28 cellular contexts compared by ENCODE assay signal in the genomic region with DNA sequence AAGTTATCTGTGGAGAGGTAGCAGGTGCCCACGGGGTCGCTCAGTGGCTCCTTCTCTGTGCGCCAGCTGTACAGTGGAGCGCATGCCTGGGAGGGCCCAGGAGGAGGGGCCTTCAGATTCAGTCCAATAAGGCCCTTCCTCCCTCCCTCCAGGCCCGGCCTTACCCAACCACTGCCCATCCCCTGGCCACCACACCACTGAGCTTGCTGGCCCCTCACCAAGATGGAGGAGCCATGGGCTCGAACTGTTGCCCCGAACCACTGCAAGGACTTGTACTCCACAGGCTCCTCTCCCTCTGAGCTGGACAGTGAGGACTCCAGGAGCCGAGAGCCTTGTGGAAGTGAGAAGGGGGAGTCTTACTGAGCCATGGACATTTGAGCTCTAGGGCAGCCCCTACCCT. TPM values are rescaled to one million over a fixed set of nuclear protein-coding genes. Genes with fewer than 3 reads are reported as not detected.
DNase-seq lines count a peak whose midpoint lies in the region; ATAC-seq, FAIRE-seq and TF ChIP-seq lines count a peak whose summit lies in the region.
"Had no signal": no experiment of that assay in that cellular context is flagged by ENCODE, and none has a peak within 500 bp of the region (broad histone marks: within the 10 kb centered on the region; RNA-seq: fewer than 3 reads in every experiment).

No MANE protein-coding gene starts in this region.

- WGBS in K562 (ENCODE audit: insufficient coverage, low coverage, missing lambda C conversion rate), result 95% methylated on average over 7 of the region's 8 CpGs

- H3K9me1 ChIP-seq in K562 (ENCODE audit: control insufficient read depth, insufficient read depth, low read length), result peaks cover 25% of the 10 kb centered on the region

- H3K27ac ChIP-seq in ACC112 (ENCODE audit: low read depth, low read length) (peak overlapping the region; percentile 24), K562 (ENCODE audit: extremely low read depth, low read depth, low read length) (no peak overlapping the region)
- no peak overlapping the region for H3K27ac ChIP-seq in CD8-positive, alpha-beta T cell (ENCODE audit: low read depth, low read length)
- H3K27ac ChIP-seq: cardiac muscle cell, SJSA1 had no signal

- TF ChIP-seq RAD21 in K562 (CRISPR knock-in tag; conservative IDR thresholded peaks at IDR 0.05 in 1 of 2, IDR thresholded peaks at IDR 0.05 in 1 of 2), result no peak

- FAIRE-seq in K562 (lab: Jason Lieb, UNC), result no peak
- FAIRE-seq: G401.6 had no signal

- no peak for DNase-seq in CD8-positive, alpha-beta T cell
- DNase-seq in K562 (ENCODE audit: extremely low read depth in 1 of 4, low spot score in 3 of 4) (no peak), T-helper 2 cell (no peak)
- no peak for DNase-seq in naive thymus-derived CD8-positive, alpha-beta T cell
- DNase-seq: activated CD4-positive, alpha-beta T cell treated with anti-CD3 and anti-CD28 coated beads for 1 hour; activated CD8-positive, alpha-beta memory T cell treated with anti-CD3 and anti-CD28 coated beads for 24 hours; activated naive CD4-positive, alpha-beta T cell treated with anti-CD3 and anti-CD28 coated beads for 36 hours; activated T-cell treated with anti-CD3 and anti-CD28 coated beads, Interleukin-2, amount 50 U/mL, for 4 hours; anterior cingulate cortex; C1 segment of cervical spinal cord; DMS 273 treated with DMSO at 0.1 percent for 48 hours; NCI-H1092 treated with DMSO at 0.1 percent for 48 hours; NCI-H2081; NCI-H510A; nucleus accumbens; T-helper 1 cell had no signal

- no peak for TF ChIP-seq CTCF in CD8-positive, alpha-beta T cell (IDR thresholded peaks at IDR 0.05)
- no peak for TF ChIP-seq CTCF in K562 (IDR thresholded peaks at IDR 0.05 in 2 of 3, conservative IDR thresholded peaks at IDR 0.05 in 1 of 3; ENCODE audit: insufficient read depth in 2 of 3, low read depth in 1 of 3, low read length in 3 of 3)

- no peak for TF ChIP-seq POLR2A in K562 (conservative IDR thresholded peaks at IDR 0.05)

- no peak for ATAC-seq in CD8-positive, alpha-beta T cell
- ATAC-seq in K562, result no peak
- no peak for ATAC-seq in naive thymus-derived CD8-positive, alpha-beta T cell
- no peak for ATAC-seq in HG03280 (IDR thresholded peaks at IDR 0.05; ENCODE audit: unreplicated experiment)
- ATAC-seq in GM21447 (IDR thresholded peaks at IDR 0.05; ENCODE audit: unreplicated experiment), result no peak
- no peak for ATAC-seq in activated T-helper 17 cell treated with anti-CD3 and anti-CD28 coated beads, Interleukin-2, amount 50 U/mL, for 72 hours (replicated peaks)
- ATAC-seq: activated T-cell treated with anti-CD3 and anti-CD28 coated beads, Interleukin-2, amount 50 U/mL, for 4 hours; Panc1 had no signal

- peaks cover 72% of the 10 kb centered on the region for H3K4me1 Mint-ChIP-seq in CD8-positive, alpha-beta T cell (ENCODE audit: low read depth)
- peaks cover 30 to 85% (median 79%) of the 10 kb centered on the region in 4 donors for H3K4me1 Mint-ChIP-seq in naive thymus-derived CD8-positive, alpha-beta T cell
- peaks cover 52% of the 10 kb centered on the region for H3K4me1 Mint-ChIP-seq in activated T-helper 17 cell treated with anti-CD3 and anti-CD28 coated beads, Interleukin-2, amount 50 U/mL, for 72 hours

- H3K4me3 Mint-ChIP-seq in CD8-positive, alpha-beta T cell, result no peak overlapping the region
- H3K4me3 Mint-ChIP-seq in naive thymus-derived CD8-positive, alpha-beta T cell, result no peak overlapping the region
- H3K4me3 Mint-ChIP-seq in activated T-helper 17 cell treated with anti-CD3 and anti-CD28 coated beads, Interleukin-2, amount 50 U/mL, for 72 hours, result no peak overlapping the region
- H3K4me3 Mint-ChIP-seq: activated naive CD4-positive, alpha-beta T cell treated with anti-CD3 and anti-CD28 coated beads for 36 hours; activated T-cell treated with anti-CD3 and anti-CD28 coated beads, Interleukin-2, amount 50 U/mL, for 4 hours had no signal

- H3K9ac ChIP-seq in K562 (ENCODE audit: insufficient read depth in 1 of 2, low read depth in 2 of 2, low read length in 2 of 2), result no peak overlapping the region

- H3K36me3 ChIP-seq in ACC112 (ENCODE audit: insufficient read depth, low read length), result peaks cover 41% of the 10 kb centered on the region
- peaks cover 31% of the 10 kb centered on the region for H3K36me3 ChIP-seq in CD8-positive, alpha-beta T cell (ENCODE audit: insufficient read depth, low read length)
- H3K36me3 ChIP-seq in K562 (ENCODE audit: control insufficient read depth, insufficient read depth, low read length), result peaks cover 92% of the 10 kb centered on the region

- intact Hi-C loops in CD8-positive, alpha-beta T cell (cut with DNase I, micrococcal nuclease), result no loop called here
- intact Hi-C loops in K562 (cut with micrococcal nuclease), result no loop called here

- H3K27me3 Mint-ChIP-seq in CD8-positive, alpha-beta T cell (ENCODE audit: low read depth), result no peaks in the 10 kb centered on the region
- H3K27me3 Mint-ChIP-seq in naive thymus-derived CD8-positive, alpha-beta T cell, result no peaks in the 10 kb centered on the region
- no peaks in the 10 kb centered on the region for H3K27me3 Mint-ChIP-seq in activated T-helper 17 cell treated with anti-CD3 and anti-CD28 coated beads, Interleukin-2, amount 50 U/mL, for 72 hours

- H3K27ac Mint-ChIP-seq in CD8-positive, alpha-beta T cell, result peak overlapping the region; percentile 82
- H3K27ac Mint-ChIP-seq in naive thymus-derived CD8-positive, alpha-beta T cell, result peak overlapping the region; percentile 43 to 100 (median 92)
- no peak overlapping the region for H3K27ac Mint-ChIP-seq in activated T-helper 17 cell treated with anti-CD3 and anti-CD28 coated beads, Interleukin-2, amount 50 U/mL, for 72 hours
- H3K27ac Mint-ChIP-seq: activated naive CD4-positive, alpha-beta T cell treated with anti-CD3 and anti-CD28 coated beads for 36 hours had no signal

- POLR2A ChIA-PET in CD8-positive, alpha-beta T cell (lab: Charles Lee), result no interaction called here
- POLR2A ChIA-PET in K562 (lab: Yijun Ruan, JAX), result interaction anchor here (0.6 to 1.7 kb wide), 4 partner anchors 8 to 260 kb away, joined by 3 to 11 read pairs (median 4); no protein-coding TSS in a partner anchor
- POLR2A ChIA-PET in naive thymus-derived CD8-positive, alpha-beta T cell (lab: Charles Lee), result interaction anchor here (0.7 to 1.6 kb wide), 6 partner anchors 8 to 19 kb away, joined by 3 to 5 read pairs (median 4); a partner anchor contains a TSS

- BruUV-seq in K562 (replicated peaks; lab: Mats Ljungman, UMichigan), result no TSS peak

- in situ Hi-C loops in K562 (cut with MboI), result no loop called here

- H2AFZ ChIP-seq in ACC112 (ENCODE audit: low read length, unreplicated experiment) (no peak overlapping the region), K562 (ENCODE audit: low read depth, low read length) (no peak overlapping the region)

- H3K4me2 ChIP-seq in K562 (ENCODE audit: insufficient read depth, low read length), result no peak overlapping the region

- H3K27me3 ChIP-seq in ACC112 (ENCODE audit: insufficient read depth, low read length), result no peaks in the 10 kb centered on the region
- no peaks in the 10 kb centered on the region for H3K27me3 ChIP-seq in CD8-positive, alpha-beta T cell (ENCODE audit: insufficient read depth, low read length)
- H3K27me3 ChIP-seq in K562 (ENCODE audit: control insufficient read depth in 2 of 2, insufficient read depth in 2 of 2, low read length in 2 of 2), result no peaks in the 10 kb centered on the region
- H3K27me3 ChIP-seq: cardiac muscle cell, SJSA1 had no signal

- peaks cover 36% of the 10 kb centered on the region for H4K20me1 ChIP-seq in K562 (replicated peaks; ENCODE audit: control insufficient read depth, insufficient read depth, low read length)

- no peaks in the 10 kb centered on the region for H3K9me3 ChIP-seq in CD8-positive, alpha-beta T cell (ENCODE audit: low read length)
- H3K9me3 ChIP-seq in K562 (replicated peaks; ENCODE audit: control insufficient read depth, insufficient read depth, low read depth, low read length), result no peaks in the 10 kb centered on the region
- H3K9me3 ChIP-seq: SJSA1 had no signal

- H3K36me3 Mint-ChIP-seq in CD8-positive, alpha-beta T cell, result peaks cover 65% of the 10 kb centered on the region
- peaks cover 0 to 68% (median 20%) of the 10 kb centered on the region in 3 donors for H3K36me3 Mint-ChIP-seq in naive thymus-derived CD8-positive, alpha-beta T cell
- H3K36me3 Mint-ChIP-seq in activated T-helper 17 cell treated with anti-CD3 and anti-CD28 coated beads, Interleukin-2, amount 50 U/mL, for 72 hours (ENCODE audit: low read depth), result peaks cover 98% of the 10 kb centered on the region

- TF ChIP-seq EP300 in K562 (IDR thresholded peaks at IDR 0.05; ENCODE audit: low read length), result no peak

- CTCF ChIA-PET in CD8-positive, alpha-beta T cell (lab: Charles Lee), result interaction anchor here (0.9 to 14.2 kb wide), 3 partner anchors 8 to 30 kb away, joined by 3 to 325 read pairs (median 30); no protein-coding TSS in a partner anchor
- CTCF ChIA-PET in K562 (lab: Yijun Ruan, JAX; ENCODE audit: low intra/inter-chr PET ratio), result no interaction called here

- H3K9me3 Mint-ChIP-seq in CD8-positive, alpha-beta T cell, result no peaks in the 10 kb centered on the region
- H3K9me3 Mint-ChIP-seq in naive thymus-derived CD8-positive, alpha-beta T cell, result no peaks in the 10 kb centered on the region
- H3K9me3 Mint-ChIP-seq in activated T-helper 17 cell treated with anti-CD3 and anti-CD28 coated beads, Interleukin-2, amount 50 U/mL, for 72 hours, result no peaks in the 10 kb centered on the region
- H3K9me3 Mint-ChIP-seq: activated naive CD4-positive, alpha-beta T cell treated with anti-CD3 and anti-CD28 coated beads for 36 hours; activated T-cell treated with anti-CD3 and anti-CD28 coated beads, Interleukin-2, amount 50 U/mL, for 4 hours had no signal

- H3K79me2 ChIP-seq in ACC112 (ENCODE audit: control insufficient read depth, insufficient read depth, low read length, unreplicated experiment) (peaks cover 77% of the 10 kb centered on the region), K562 (ENCODE audit: control insufficient read depth, insufficient read depth, low read length) (peaks cover 34% of the 10 kb centered on the region)

- no peak overlapping the region for H3K4me3 ChIP-seq in ACC112 (ENCODE audit: low read depth, low read length)
- H3K4me3 ChIP-seq in CD8-positive, alpha-beta T cell (ENCODE audit: low read depth, low read length), result no peak overlapping the region
- H3K4me3 ChIP-seq in K562, result no peak overlapping the region
- H3K4me3 ChIP-seq: cardiac muscle cell, SJSA1, skin epidermis had no signal

- H3K4me1 ChIP-seq in ACC112 (ENCODE audit: control insufficient read depth, insufficient read depth, low read length, unreplicated experiment) (peaks cover 54% of the 10 kb centered on the region), K562 (replicated peaks in 1 of 2; ENCODE audit: control insufficient read depth in 2 of 2, insufficient read depth in 2 of 2, low read length in 2 of 2) (peaks cover 10 to 18% of the 10 kb centered on the region in 2 experiments)
- peaks cover 53% of the 10 kb centered on the region for H3K4me1 ChIP-seq in CD8-positive, alpha-beta T cell (ENCODE audit: insufficient read depth, low read length)

RNA-seq across cellular contexts. Expression of a gene that starts 9.8 kb away (rescaled TPM):
- 100 to 1,000 TPM; 115 to 125 TPM for total RNA-seq in CD8-positive, alpha-beta T cell
- 326 and 672 TPM in 2 replicates for total RNA-seq in K562 (2011; cell fraction: chromatin; rRNA removed; ENCODE audit: low replicate concordance)
- 425 and 592 TPM in 2 replicates for total RNA-seq in K562 (2011; cell fraction: nucleolus; rRNA removed)
- 368 and 393 TPM in 2 replicates for total RNA-seq in K562 (2011; cell fraction: nucleoplasm; rRNA removed)
- total RNA-seq in K562 (2014; rRNA removed) (47.4 and 59.0 TPM in 2 replicates), K562 (2014; rRNA removed; fragmentation: Illumina TruSeq; extraction: Trizol) (41.7 and 49.0 TPM in 2 replicates), K562 (2015; rRNA removed; fragmentation: Illumina TruSeq; extraction: Trizol) (33.7 and 34.5 TPM in 2 replicates), K562 (2021) (71.0 and 75.2 TPM in 2 replicates)
- polyA plus RNA-seq in K562 (2011; rRNA removed) (55.5 and 114 TPM in 2 replicates), K562 (2014; fragmentation: Illumina TruSeq; extraction: Trizol) (82.1 and 82.8 TPM in 2 replicates), K562 (2014; fragmentation: Nextera tagmentation; extraction: Ambion mirVana) (1 to 10 TPM; 9.1 to 9.2 TPM), K562 (2014; rRNA removed) (34.0 and 36.0 TPM in 2 replicates)
- 44.7 and 52.4 TPM in 2 replicates for polyA plus RNA-seq in K562 (2011; cell fraction: cytosol; rRNA removed)
- polyA plus RNA-seq in K562 (2011; cell fraction: nucleus; rRNA removed), result 273 and 364 TPM in 2 replicates
- polyA plus RNA-seq in K562 (2012), result 58.8 and 103 TPM in 2 replicates
- 104 and 113 TPM in 2 replicates for polyA minus RNA-seq in K562 (2011; rRNA and poly(A)+ RNA removed)
- polyA minus RNA-seq in K562 (2011; cell fraction: cytosol; rRNA and poly(A)+ RNA removed), result 72.0 and 119 TPM in 2 replicates
- 150 and 186 TPM in 2 replicates for polyA minus RNA-seq in K562 (2011; cell fraction: nucleus; rRNA and poly(A)+ RNA removed)
- total RNA-seq in naive thymus-derived CD8-positive, alpha-beta T cell, result 100 to 1,000 TPM; 126 to 127 TPM
- polyA plus RNA-seq in naive thymus-derived CD8-positive, alpha-beta T cell, result 10 to 100 TPM; 13.4 to 44.5 (median 19.7) TPM
- total RNA-seq in activated T-helper 17 cell treated with anti-CD3 and anti-CD28 coated beads, Interleukin-2, amount 50 U/mL, for 72 hours, result 100 to 1,000 TPM in 1 of 2 donors, 10 to 100 TPM in 1; 29.9 to 211 TPM

RNA-seq across cellular contexts. Expression of a gene that starts 24.7 kb away (rescaled TPM):
- 1 to 10 TPM; 2.1 TPM for total RNA-seq in CD8-positive, alpha-beta T cell
- total RNA-seq in K562 (2011; cell fraction: chromatin; rRNA removed; ENCODE audit: low replicate concordance), result 8.1 and 25.0 TPM in 2 replicates
- 9.7 and 11.1 TPM in 2 replicates for total RNA-seq in K562 (2011; cell fraction: nucleolus; rRNA removed)
- total RNA-seq in K562 (2011; cell fraction: nucleoplasm; rRNA removed), result 9.7 and 11.8 TPM in 2 replicates
- total RNA-seq in K562 (2014; rRNA removed) (15.9 and 17.7 TPM in 2 replicates), K562 (2014; rRNA removed; fragmentation: Illumina TruSeq; extraction: Trizol) (3.5 and 3.7 TPM in 2 replicates), K562 (2015; rRNA removed; fragmentation: Illumina TruSeq; extraction: Trizol) (5.9 and 8.7 TPM in 2 replicates), K562 (2021) (96.5 and 111 TPM in 2 replicates)
- polyA plus RNA-seq in K562 (2011; rRNA removed) (7.7 and 15.6 TPM in 2 replicates), K562 (2014; fragmentation: Illumina TruSeq; extraction: Trizol) (65.7 and 88.2 TPM in 2 replicates), K562 (2014; fragmentation: Nextera tagmentation; extraction: Ambion mirVana) (1 to 10 TPM; 1.0 TPM), K562 (2014; rRNA removed) (30.3 and 34.6 TPM in 2 replicates)
- 11.8 and 25.5 TPM in 2 replicates for polyA plus RNA-seq in K562 (2011; cell fraction: cytosol; rRNA removed)
- 15.0 and 32.1 TPM in 2 replicates for polyA plus RNA-seq in K562 (2011; cell fraction: nucleus; rRNA removed)
- polyA plus RNA-seq in K562 (2012), result 35.9 and 43.9 TPM in 2 replicates
- 4.7 and 6.3 TPM in 2 replicates for polyA minus RNA-seq in K562 (2011; rRNA and poly(A)+ RNA removed)
- 31.2 and 48.8 TPM in 2 replicates for polyA minus RNA-seq in K562 (2011; cell fraction: cytosol; rRNA and poly(A)+ RNA removed)
- polyA minus RNA-seq in K562 (2011; cell fraction: nucleus; rRNA and poly(A)+ RNA removed), result 6.7 and 8.1 TPM in 2 replicates
- 1 to 10 TPM; 1.7 to 3.2 TPM for total RNA-seq in naive thymus-derived CD8-positive, alpha-beta T cell
- polyA plus RNA-seq in naive thymus-derived CD8-positive, alpha-beta T cell, result under 1 TPM in 1 of 3 donors, not detected in 2; 0.42 TPM
- 1 to 10 TPM in 1 of 2 donors, under 1 TPM in 1; 0.48 to 2.6 TPM for total RNA-seq in activated T-helper 17 cell treated with anti-CD3 and anti-CD28 coated beads, Interleukin-2, amount 50 U/mL, for 72 hours

RNA-seq across cellular contexts. Expression of a gene that starts 45.0 kb away (rescaled TPM):
- not detected for total RNA-seq in CD8-positive, alpha-beta T cell
- 0.48 and 1.8 TPM in 2 replicates for total RNA-seq in K562 (2011; cell fraction: chromatin; rRNA removed; ENCODE audit: low replicate concordance)
- total RNA-seq in K562 (2011; cell fraction: nucleolus; rRNA removed), result 0.13 and 0.17 TPM in 2 replicates
- 0.44 and 0.69 TPM in 2 replicates for total RNA-seq in K562 (2011; cell fraction: nucleoplasm; rRNA removed)
- total RNA-seq in K562 (2014; rRNA removed) (0.16 TPM in 1 of 2 replicates, not detected in the other), K562 (2014; rRNA removed; fragmentation: Illumina TruSeq; extraction: Trizol) (0.11 TPM in 1 of 2 replicates, not detected in the other), K562 (2015; rRNA removed; fragmentation: Illumina TruSeq; extraction: Trizol) (not detected in 2 replicates), K562 (2021) (not detected in 2 replicates)
- polyA plus RNA-seq in K562 (2011; rRNA removed) (0.16 TPM in 1 of 2 replicates, not detected in the other), K562 (2014; fragmentation: Illumina TruSeq; extraction: Trizol) (0.10 TPM in 1 of 2 replicates, not detected in the other), K562 (2014; fragmentation: Nextera tagmentation; extraction: Ambion mirVana) (under 1 TPM; 0.07 to 0.18 TPM), K562 (2014; rRNA removed) (not detected in 2 replicates)
- polyA plus RNA-seq in K562 (2011; cell fraction: cytosol; rRNA removed), result not detected in 2 replicates
- 0.25 and 0.44 TPM in 2 replicates for polyA plus RNA-seq in K562 (2011; cell fraction: nucleus; rRNA removed)
- 0.07 and 0.47 TPM in 2 replicates for polyA plus RNA-seq in K562 (2012)
- 0.12 TPM in 1 of 2 replicates, not detected in the other for polyA minus RNA-seq in K562 (2011; rRNA and poly(A)+ RNA removed)
- not detected in 2 replicates for polyA minus RNA-seq in K562 (2011; cell fraction: cytosol; rRNA and poly(A)+ RNA removed)
- 0.22 TPM in 1 of 2 replicates, not detected in the other for polyA minus RNA-seq in K562 (2011; cell fraction: nucleus; rRNA and poly(A)+ RNA removed)
- total RNA-seq in naive thymus-derived CD8-positive, alpha-beta T cell, result not detected
- polyA plus RNA-seq in naive thymus-derived CD8-positive, alpha-beta T cell, result not detected
- total RNA-seq in activated T-helper 17 cell treated with anti-CD3 and anti-CD28 coated beads, Interleukin-2, amount 50 U/mL, for 72 hours, result 1 to 10 TPM in 1 of 2 donors, under 1 TPM in 1; 0.24 to 2.2 TPM
- total RNA-seq: dermis microvascular lymphatic vessel endothelial cell, myocyte, pulmonary artery endothelial cell, SJSA1 had no signal
- polyA plus RNA-seq: cardiac muscle cell had no signal
